In the genomic region with DNA sequence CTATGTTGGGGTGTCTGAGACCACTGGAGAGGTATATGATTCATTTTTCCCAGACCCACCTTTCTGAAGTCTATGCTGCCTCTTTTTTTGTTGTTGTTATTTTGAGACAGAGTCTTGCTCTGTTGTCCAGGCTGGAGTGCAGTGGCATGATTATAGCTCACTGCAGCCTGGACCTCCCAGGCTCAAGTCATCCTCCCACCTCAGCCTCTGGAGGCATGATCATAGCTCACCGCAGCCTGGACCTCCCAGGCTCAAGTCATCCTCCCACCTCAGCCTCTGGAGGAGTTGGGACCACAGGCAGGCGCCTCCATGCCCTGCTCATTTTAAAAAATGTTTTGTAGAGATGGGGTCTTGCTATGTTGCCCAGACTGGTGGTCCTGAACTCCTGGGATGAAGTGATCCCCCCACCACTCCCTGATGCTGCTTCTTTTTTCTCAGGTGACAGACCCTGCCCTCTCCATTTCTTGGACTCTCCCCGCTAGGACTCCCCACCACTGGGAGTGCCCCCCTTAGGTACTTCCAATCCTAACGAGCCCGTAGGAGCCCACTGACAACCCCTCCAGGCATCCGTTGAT, we compare ENCODE assay signal across 1 cellular context.
TF ChIP-seq lines count a peak whose summit lies in the region.

No MANE protein-coding gene starts in this region.

TF ChIP-seq in endothelial cell of umbilical vein, 7 proteins besides CTCF, POLR2A, EP300 and RAD21 (continued from another document):
- TF ChIP-seq, protein P1, sequence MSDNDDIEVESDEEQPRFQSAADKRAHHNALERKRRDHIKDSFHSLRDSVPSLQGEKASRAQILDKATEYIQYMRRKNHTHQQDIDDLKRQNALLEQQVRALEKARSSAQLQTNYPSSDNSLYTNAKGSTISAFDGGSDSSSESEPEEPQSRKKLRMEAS (IDR thresholded peaks at IDR 0.05; ENCODE audit: insufficient read depth, insufficient read length), result no peak
- TF ChIP-seq POLR2AphosphoS5 (IDR thresholded peaks at IDR 0.05; ENCODE audit: insufficient read depth, low read depth, low read length), result no peak
